ENCODE assay signal across 16 cellular contexts in genomic region chr20:49267327-49267726, GRCh38. TPM values are rescaled to one million over a fixed set of nuclear protein-coding genes. Genes with fewer than 3 reads are reported as not detected.
DNase-seq lines count a peak whose midpoint lies in the region; ATAC-seq, FAIRE-seq and TF ChIP-seq lines count a peak whose summit lies in the region.
"Had no signal": no experiment of that assay in that cellular context is flagged by ENCODE, and none has a peak within 500 bp of the region (broad histone marks: within the 10 kb centered on the region; RNA-seq: fewer than 3 reads in every experiment).

No MANE protein-coding gene starts in this region.

- H3K27me3 ChIP-seq in astrocyte (ENCODE audit: insufficient read depth, low read length), result no peaks in the 10 kb centered on the region
- no peaks in the 10 kb centered on the region for H3K27me3 ChIP-seq in psoas muscle (ENCODE audit: insufficient read depth in 3 of 3, low read length in 2 of 3)
- no peaks in the 10 kb centered on the region for H3K27me3 ChIP-seq in vagina
- no peaks in the 10 kb centered on the region for H3K27me3 ChIP-seq in WERI-Rb-1 (ENCODE audit: insufficient read depth, low read depth, severe bottlenecking)
- H3K27me3 ChIP-seq: ascending aorta, sigmoid colon had no signal

- no peak overlapping the region for H3K9ac ChIP-seq in astrocyte (ENCODE audit: low read length)

- H3K27ac Mint-ChIP-seq in activated CD4-positive, alpha-beta T cell treated with anti-CD3 and anti-CD28 coated beads for 36 hours, result peak overlapping the region; percentile 77
- H3K27ac Mint-ChIP-seq in astrocyte (ENCODE audit: unreplicated experiment), result no peak overlapping the region
- H3K27ac Mint-ChIP-seq: mesothelial cell of epicardium had no signal

- no peak for DNase-seq in activated CD4-positive, alpha-beta T cell treated with anti-CD3 and anti-CD28 coated beads for 36 hours
- DNase-seq in activated CD4-positive, alpha-beta T cell treated with anti-CD3 and anti-CD28 coated beads, Interleukin-2, amount 50 U/mL, for 1 hour, result no peak
- DNase-seq in astrocyte (ENCODE audit: low read depth) (no peak), psoas muscle (no peak), vagina (ENCODE audit: extremely low spot score in 2 of 2) (no peak), WERI-Rb-1 (no peak)
- DNase-seq: 8988T; activated CD4-positive, CD25-positive, alpha-beta regulatory T cell; DMS53; KBM-7; sigmoid colon had no signal

- intact Hi-C loops in activated CD4-positive, alpha-beta T cell treated with anti-CD3 and anti-CD28 coated beads for 36 hours (cut with DNase I, micrococcal nuclease), result no loop called here
- intact Hi-C loops in psoas muscle (cut with DNase I) (no loop called here), vagina (cut with DNase I) (no loop called here)

- H3K36me3 ChIP-seq in astrocyte (ENCODE audit: insufficient read depth, low read length) (peaks cover 62% of the 10 kb centered on the region), psoas muscle (ENCODE audit: insufficient read depth in 1 of 2, low read depth in 1 of 2) (peaks cover 14 to 86% of the 10 kb centered on the region in 2 donors), vagina (peaks cover 0 to 63% of the 10 kb centered on the region in 2 donors), WERI-Rb-1 (peaks cover 90% of the 10 kb centered on the region)

- FAIRE-seq in astrocyte (lab: Jason Lieb, UNC), result no peak

- H4K20me1 ChIP-seq in astrocyte (ENCODE audit: insufficient read depth, low read length), result peaks cover 92% of the 10 kb centered on the region

- TF ChIP-seq CTCF in astrocyte (IDR thresholded peaks at IDR 0.05; ENCODE audit: insufficient read depth, low read depth, low read length) (no peak), psoas muscle (IDR thresholded peaks at IDR 0.05) (no peak), vagina (IDR thresholded peaks at IDR 0.05) (no peak), WERI-Rb-1 (IDR thresholded peaks at IDR 0.05; ENCODE audit: low read depth, low read length) (no peak)

- 62 to 76% (median 68%) methylated on average over 4 of the region's 4 CpGs for WGBS in psoas muscle, 3 donors

- POLR2A ChIA-PET in activated CD4-positive, alpha-beta T cell treated with anti-CD3 and anti-CD28 coated beads for 36 hours (lab: Charles Lee), result interaction anchor here (0.9 to 1.7 kb wide), 3 partner anchors 9 to 205 kb away, joined by 4 to 12 read pairs (median 9); no protein-coding TSS in a partner anchor

- H3K9me3 ChIP-seq in astrocyte (ENCODE audit: insufficient read depth, low read depth, low read length) (no peaks in the 10 kb centered on the region), psoas muscle (no peaks in the 10 kb centered on the region), vagina (no peaks in the 10 kb centered on the region), WERI-Rb-1 (ENCODE audit: severe bottlenecking) (no peaks in the 10 kb centered on the region)
- H3K9me3 ChIP-seq: ascending aorta, sigmoid colon had no signal

- H3K4me1 Mint-ChIP-seq in activated CD4-positive, alpha-beta T cell treated with anti-CD3 and anti-CD28 coated beads for 36 hours, result peaks cover 57% of the 10 kb centered on the region
- H3K4me1 Mint-ChIP-seq in astrocyte (ENCODE audit: low read depth, unreplicated experiment), result peaks cover 36% of the 10 kb centered on the region

- no peak overlapping the region for H2AFZ ChIP-seq in astrocyte (ENCODE audit: low read depth, low read length)

- H3K79me2 ChIP-seq in astrocyte (ENCODE audit: insufficient read depth, low read length), result peaks cover 80% of the 10 kb centered on the region

- H3K4me1 ChIP-seq in astrocyte (ENCODE audit: insufficient read depth, low read length), result no peaks in the 10 kb centered on the region
- peaks cover 20% of the 10 kb centered on the region for H3K4me1 ChIP-seq in psoas muscle
- H3K4me1 ChIP-seq in vagina, result peaks cover 56% of the 10 kb centered on the region

- H3K4me2 ChIP-seq in astrocyte (ENCODE audit: low read length), result peak overlapping the region; percentile 15

- H3K9me3 Mint-ChIP-seq in activated CD4-positive, alpha-beta T cell treated with anti-CD3 and anti-CD28 coated beads for 36 hours (ENCODE audit: low read depth), result peaks cover 6% of the 10 kb centered on the region
- no peaks in the 10 kb centered on the region for H3K9me3 Mint-ChIP-seq in astrocyte (ENCODE audit: unreplicated experiment)

- H3K27ac ChIP-seq in astrocyte (ENCODE audit: low read depth, low read length) (no peak overlapping the region), psoas muscle (no peak overlapping the region), vagina (no peak overlapping the region), WERI-Rb-1 (no peak overlapping the region)
- H3K27ac ChIP-seq: RWPE1, sigmoid colon had no signal

- H3K27me3 Mint-ChIP-seq in activated CD4-positive, alpha-beta T cell treated with anti-CD3 and anti-CD28 coated beads for 36 hours, result no peaks in the 10 kb centered on the region
- no peaks in the 10 kb centered on the region for H3K27me3 Mint-ChIP-seq in astrocyte (ENCODE audit: low read depth, unreplicated experiment)

- peak overlapping the region; percentile 63 for H3K4me3 Mint-ChIP-seq in activated CD4-positive, alpha-beta T cell treated with anti-CD3 and anti-CD28 coated beads for 36 hours
- H3K4me3 Mint-ChIP-seq in astrocyte (ENCODE audit: unreplicated experiment), result peak overlapping the region; percentile 82
- H3K4me3 Mint-ChIP-seq: mesothelial cell of epicardium had no signal

- CTCF ChIA-PET in activated CD4-positive, alpha-beta T cell treated with anti-CD3 and anti-CD28 coated beads for 36 hours (lab: Charles Lee), result interaction anchor here (0.9 to 1.0 kb wide), 2 partner anchors 21 to 49 kb away, joined by 3 to 4 read pairs; no protein-coding TSS in a partner anchor

- no peak for ATAC-seq in activated CD4-positive, alpha-beta T cell treated with anti-CD3 and anti-CD28 coated beads for 36 hours
- ATAC-seq in HG02938 (IDR thresholded peaks at IDR 0.05; ENCODE audit: unreplicated experiment) (peak; percentile 46), psoas muscle (no peak), HG03565 (IDR thresholded peaks at IDR 0.05; ENCODE audit: unreplicated experiment) (no peak)

- H3K4me3 ChIP-seq in astrocyte (ENCODE audit: insufficient read depth, low read depth, low read length), result no peak overlapping the region
- peak overlapping the region; percentile 11 for H3K4me3 ChIP-seq in psoas muscle
- H3K4me3 ChIP-seq in vagina, result no peak overlapping the region
- H3K4me3 ChIP-seq in WERI-Rb-1 (ENCODE audit: low read depth, low read length), result no peak overlapping the region
- H3K4me3 ChIP-seq: sigmoid colon had no signal

- no peak for TF ChIP-seq POLR2A in vagina (IDR thresholded peaks at IDR 0.05)

- H3K36me3 Mint-ChIP-seq in activated CD4-positive, alpha-beta T cell treated with anti-CD3 and anti-CD28 coated beads for 36 hours (ENCODE audit: low read depth), result peaks cover 88% of the 10 kb centered on the region
- H3K36me3 Mint-ChIP-seq in astrocyte (ENCODE audit: low read depth, unreplicated experiment), result peaks cover 47% of the 10 kb centered on the region

RNA-seq across cellular contexts. Expression of gene ZNFX1, which starts 10.5 kb away (rescaled TPM):
- total RNA-seq in activated CD4-positive, alpha-beta T cell treated with anti-CD3 and anti-CD28 coated beads for 36 hours, result 10 to 100 TPM; 36.4 to 43.8 TPM
- total RNA-seq in astrocyte (77.0 and 77.4 TPM in 2 replicates), psoas muscle (10 to 100 TPM; 21.7 to 29.6 (median 24.6) TPM), vagina (27.5 TPM)
- polyA plus RNA-seq in psoas muscle, result 10 to 100 TPM in 2 of 3 donors, 1 to 10 TPM in 1; 8.4 to 16.1 (median 15.3) TPM

RNA-seq across cellular contexts. Expression of gene DDX27, which starts 48.1 kb away (rescaled TPM):
- 10 to 100 TPM; 48.5 to 54.0 TPM for total RNA-seq in activated CD4-positive, alpha-beta T cell treated with anti-CD3 and anti-CD28 coated beads for 36 hours
- 34.6 and 38.3 TPM in 2 replicates for total RNA-seq in astrocyte
- 10 to 100 TPM; 19.4 to 32.6 (median 24.4) TPM for total RNA-seq in psoas muscle
- polyA plus RNA-seq in psoas muscle, result 10 to 100 TPM; 30.5 to 62.9 (median 41.4) TPM
- 23.3 TPM for total RNA-seq in vagina
